ENCODE assay signal across 11 cellular contexts in the genomic region with DNA sequence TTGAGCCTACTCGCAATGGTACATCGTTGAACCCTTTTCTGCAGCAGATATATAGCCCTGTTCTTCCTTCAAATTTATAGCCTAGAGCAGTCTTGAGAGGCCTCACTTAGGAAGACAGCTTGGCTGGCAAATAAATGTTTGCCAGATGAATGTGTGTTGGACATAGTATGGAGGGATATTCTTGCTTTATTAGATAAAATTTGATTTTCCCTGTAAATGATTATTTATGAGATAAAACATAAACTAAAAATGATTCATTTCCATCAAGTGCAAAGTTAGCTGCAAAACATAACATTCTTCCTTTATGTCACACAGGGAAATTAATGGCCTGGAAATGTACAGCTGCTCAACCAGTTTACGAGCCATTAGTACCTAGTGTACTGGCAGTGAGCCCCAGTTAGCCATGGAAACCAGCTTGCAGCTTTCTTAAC.
A peak's percentile ranks its signal among the peaks of the same experiment; 100 is the strongest.
DNase-seq lines count a peak whose midpoint lies in the region; ATAC-seq and TF ChIP-seq lines count a peak whose summit lies in the region.
"Had no signal": no experiment of that assay in that cellular context is flagged by ENCODE, and none has a peak within 500 bp of the region (broad histone marks: within the 10 kb centered on the region; RNA-seq: fewer than 3 reads in every experiment).

No MANE protein-coding gene starts in this region.

- peak overlapping the region in 3 of 5 donors; percentile 11 to 74 (median 15) for H3K27ac ChIP-seq in adrenal gland
- H3K27ac ChIP-seq in naive thymus-derived CD4-positive, alpha-beta T cell (ENCODE audit: low read depth, low read length) = no peak overlapping the region
- H3K27ac ChIP-seq: SJSA1 had no signal

- DNase-seq in EH (ENCODE audit: low read depth) (peak; percentile 81), NCI-H1694 (lab: John Stamatoyannopoulos, UW) (peak; percentile 93), adrenal gland (no peak), midbrain (lab: John Stamatoyannopoulos, UW) (no peak)
- DNase-seq in naive thymus-derived CD4-positive, alpha-beta T cell = no peak
- no peak for DNase-seq in central memory CD4-positive, alpha-beta T cell
- DNase-seq: stimulated activated CD4-positive, alpha-beta T cell treated with anti-CD3 and anti-CD28 coated beads, Interleukin-4, amount 100 ng/mL, for 24 hours; uterus had no signal

- H3K27me3 ChIP-seq in adrenal gland = no peaks in the 10 kb centered on the region
- H3K27me3 ChIP-seq in naive thymus-derived CD4-positive, alpha-beta T cell (ENCODE audit: control insufficient read depth in 2 of 2, insufficient read depth in 2 of 2, low read length in 2 of 2) = no peaks in the 10 kb centered on the region
- H3K27me3 ChIP-seq: SJSA1, uterus had no signal

- H3K9me3 ChIP-seq in adrenal gland (replicated peaks in 1 of 3) = no peaks in the 10 kb centered on the region
- no peaks in the 10 kb centered on the region for H3K9me3 ChIP-seq in naive thymus-derived CD4-positive, alpha-beta T cell (ENCODE audit: control insufficient read depth in 2 of 3, low read length in 3 of 3)
- H3K9me3 ChIP-seq: HAP-1, SJSA1, uterus had no signal

- CTCF ChIA-PET in naive thymus-derived CD4-positive, alpha-beta T cell (lab: Charles Lee) = interaction anchor here (1.0 to 10.2 kb wide), 4 partner anchors 10 to 19 kb away, joined by 3 to 136 read pairs (median 7); no protein-coding TSS in a partner anchor

- no peak for TF ChIP-seq POLR2A in adrenal gland (IDR thresholded peaks at IDR 0.05)

- no peak for TF ChIP-seq CTCF in adrenal gland (IDR thresholded peaks at IDR 0.05)

- no peaks in the 10 kb centered on the region for H3K36me3 ChIP-seq in adrenal gland (replicated peaks in 1 of 2)
- H3K36me3 ChIP-seq in naive thymus-derived CD4-positive, alpha-beta T cell (ENCODE audit: control insufficient read depth in 2 of 3, insufficient read depth in 3 of 3, low read length in 3 of 3) = no peaks in the 10 kb centered on the region
- H3K36me3 ChIP-seq: HAP-1, uterus had no signal

- intact Hi-C loops in adrenal gland (cut with DNase I) = no loop called here
- intact Hi-C loops in naive thymus-derived CD4-positive, alpha-beta T cell (cut with micrococcal nuclease) = no loop called here

- H3K27ac Mint-ChIP-seq in naive thymus-derived CD4-positive, alpha-beta T cell = peak overlapping the region in 8 of 9 donors; percentile 9 to 97 (median 76)

- H3K4me1 Mint-ChIP-seq in naive thymus-derived CD4-positive, alpha-beta T cell = peaks cover 62 to 97% (median 88%) of the 10 kb centered on the region in 7 donors

- no peak for ATAC-seq in naive thymus-derived CD4-positive, alpha-beta T cell
- no peak for ATAC-seq in GM21447 (IDR thresholded peaks at IDR 0.05; ENCODE audit: unreplicated experiment)

- H3K36me3 Mint-ChIP-seq in naive thymus-derived CD4-positive, alpha-beta T cell = peaks cover 0 to 6% (median 0%) of the 10 kb centered on the region in 5 donors

- no peak overlapping the region for H3K4me3 Mint-ChIP-seq in naive thymus-derived CD4-positive, alpha-beta T cell

- 15 to 40% (median 30%) methylated on average over 3 of the region's 3 CpGs for WGBS in adrenal gland, 4 donors

- H3K4me1 ChIP-seq in adrenal gland (replicated peaks in 1 of 2) = peaks cover 19 to 83% of the 10 kb centered on the region in 2 donors
- peaks cover 43 to 84% of the 10 kb centered on the region in 2 donors for H3K4me1 ChIP-seq in naive thymus-derived CD4-positive, alpha-beta T cell (ENCODE audit: control insufficient read depth in 2 of 2, insufficient read depth in 2 of 2, low read length in 2 of 2)

- POLR2A ChIA-PET in naive thymus-derived CD4-positive, alpha-beta T cell (lab: Charles Lee) = interaction anchor here (0.7 to 3.7 kb wide), 9 partner anchors 8 to 415 kb away, joined by 3 to 13 read pairs (median 4); a partner anchor contains a TSS

- H3K4me3 ChIP-seq in adrenal gland = no peak overlapping the region
- H3K4me3 ChIP-seq in naive thymus-derived CD4-positive, alpha-beta T cell (ENCODE audit: low read length) = no peak overlapping the region
- H3K4me3 ChIP-seq: HAP-1, SJSA1, uterus had no signal

- no peaks in the 10 kb centered on the region for H3K27me3 Mint-ChIP-seq in naive thymus-derived CD4-positive, alpha-beta T cell

- no peaks in the 10 kb centered on the region for H3K9me3 Mint-ChIP-seq in naive thymus-derived CD4-positive, alpha-beta T cell

Comparison
In these comparisons a context has a peak if more than half of its experiments do, and no peak if none do; other contexts are left out.
1. DNase-seq: peak in EH (single experiment) and NCI-H1694 (single experiment); none in adrenal gland (0 of 7), naive thymus-derived CD4-positive, alpha-beta T cell (0 of 9), central memory CD4-positive, alpha-beta T cell (single experiment) and midbrain (single experiment).